9 cellular contexts compared by ENCODE assay signal in genomic region chrX:140733766-140734342, GRCh38. TPM values are rescaled to one million over a fixed set of nuclear protein-coding genes. Genes with fewer than 3 reads are reported as not detected.
DNase-seq lines count a peak whose midpoint lies in the region; ATAC-seq and TF ChIP-seq lines count a peak whose summit lies in the region.
"Had no signal": no experiment of that assay in that cellular context is flagged by ENCODE, and none has a peak within 500 bp of the region (broad histone marks: within the 10 kb centered on the region; RNA-seq: fewer than 3 reads in every experiment).

No MANE protein-coding gene starts in this region.

- no peaks in the 10 kb centered on the region for H4K20me1 ChIP-seq in mammary epithelial cell (ENCODE audit: insufficient read depth, low read length)

- H3K9me3 Mint-ChIP-seq in CD14-positive monocyte (no peaks in the 10 kb centered on the region), T-cell (no peaks in the 10 kb centered on the region)
- H3K9me3 Mint-ChIP-seq in activated T-helper 2 cell treated with anti-CD3 and anti-CD28 coated beads, Interferon-gamma antibody, Interleukin-2, Interleukin-4, amounts not matched to agents 10 μg/mL and 5 μg/mL and 100 μg/mL, durations not matched to agents 14 hours and 24 hours and 36 hours: no peaks in the 10 kb centered on the region

- intact Hi-C loops in CD14-positive monocyte (cut with micrococcal nuclease) (no loop called here), mammary epithelial cell (cut with micrococcal nuclease) (loop anchor here (1.0 to 10.0 kb wide), 5 partner anchors 59 to 683 kb away; no protein-coding TSS in a partner anchor), left lung (cut with DNase I) (no loop called here)
- intact Hi-C loops in activated T-helper 2 cell treated with anti-CD3 and anti-CD28 coated beads, Interferon-gamma antibody, Interleukin-2, Interleukin-4, amounts not matched to agents 10 μg/mL and 5 μg/mL and 100 μg/mL, durations not matched to agents 14 hours and 24 hours and 36 hours (cut with micrococcal nuclease): no loop called here

- H3K4me1 ChIP-seq in mammary epithelial cell (ENCODE audit: insufficient read depth, low read length) (no peaks in the 10 kb centered on the region), left lung (no peaks in the 10 kb centered on the region)

- H3K27ac ChIP-seq in mammary epithelial cell (ENCODE audit: insufficient read depth, low read depth, low read length): no peak overlapping the region
- no peak overlapping the region for H3K27ac ChIP-seq in left lung
- H3K27ac ChIP-seq: neutrophil had no signal

- H3K36me3 Mint-ChIP-seq in CD14-positive monocyte (no peaks in the 10 kb centered on the region), T-cell (no peaks in the 10 kb centered on the region)
- H3K36me3 Mint-ChIP-seq in activated T-helper 2 cell treated with anti-CD3 and anti-CD28 coated beads, Interferon-gamma antibody, Interleukin-2, Interleukin-4, amounts not matched to agents 10 μg/mL and 5 μg/mL and 100 μg/mL, durations not matched to agents 14 hours and 24 hours and 36 hours (ENCODE audit: low read depth): no peaks in the 10 kb centered on the region

- no peak overlapping the region for H3K27ac Mint-ChIP-seq in CD14-positive monocyte
- no peak overlapping the region for H3K27ac Mint-ChIP-seq in T-cell
- H3K27ac Mint-ChIP-seq in activated T-helper 2 cell treated with anti-CD3 and anti-CD28 coated beads, Interferon-gamma antibody, Interleukin-2, Interleukin-4, amounts not matched to agents 10 μg/mL and 5 μg/mL and 100 μg/mL, durations not matched to agents 14 hours and 24 hours and 36 hours: no peak overlapping the region

- no peak overlapping the region for H2AFZ ChIP-seq in mammary epithelial cell (ENCODE audit: low read depth, low read length)

- no peak overlapping the region for H3K4me2 ChIP-seq in mammary epithelial cell (ENCODE audit: insufficient read depth, low read depth, low read length)

- in situ Hi-C loops in GM13977 (cut with MboI; ENCODE audit: low pct_unique_long_range_greater_than_20kb, low sequenced_read_pairs, unreplicated experiment): no loop called here
- in situ Hi-C loops in mammary epithelial cell (cut with MboI; ENCODE audit: low sequenced_read_pairs in 2 of 2): loop anchor here in 1 of 2 donors (25.0 kb wide), 1 partner anchor 672 kb away; no protein-coding TSS in a partner anchor

- CTCF ChIA-PET in mammary epithelial cell (lab: Charles Lee; ENCODE audit: low non-redundant PET) (no interaction called here), T-cell (lab: Charles Lee) (no interaction called here)

- DNase-seq in CD14-positive monocyte (ENCODE audit: low spot score) (no peak), GM13977 (ENCODE audit: low spot score) (peak; percentile 42), NCI-H524 (lab: John Stamatoyannopoulos, UW) (peak; percentile 8 to 52), mammary epithelial cell (peak; percentile 25), left lung (no peak), T-cell (no peak)
- no peak for DNase-seq in activated T-helper 2 cell treated with anti-CD3 and anti-CD28 coated beads, Interferon-gamma antibody, Interleukin-2, Interleukin-4, amounts not matched to agents 10 μg/mL and 5 μg/mL and 100 μg/mL, durations not matched to agents 14 hours and 24 hours and 36 hours (ENCODE audit: low spot score)

- ATAC-seq in HG02970 (IDR thresholded peaks at IDR 0.05; ENCODE audit: low FRiP score, unreplicated experiment): peak; percentile 69
- peak; percentile 94 for ATAC-seq in left lung
- ATAC-seq in T-cell (replicated peaks in 1 of 4): no peak

- H3K4me1 Mint-ChIP-seq in CD14-positive monocyte: no peaks in the 10 kb centered on the region
- H3K4me1 Mint-ChIP-seq in T-cell: no peaks in the 10 kb centered on the region
- H3K4me1 Mint-ChIP-seq in activated T-helper 2 cell treated with anti-CD3 and anti-CD28 coated beads, Interferon-gamma antibody, Interleukin-2, Interleukin-4, amounts not matched to agents 10 μg/mL and 5 μg/mL and 100 μg/mL, durations not matched to agents 14 hours and 24 hours and 36 hours (ENCODE audit: low read depth): no peaks in the 10 kb centered on the region

- H3K36me3 ChIP-seq in mammary epithelial cell (ENCODE audit: insufficient read depth, low read length) (no peaks in the 10 kb centered on the region), left lung (no peaks in the 10 kb centered on the region)
- H3K36me3 ChIP-seq: neutrophil had no signal

- H3K27me3 Mint-ChIP-seq in CD14-positive monocyte (ENCODE audit: low read depth in 3 of 3) (peaks cover 0 to 5% (median 1%) of the 10 kb centered on the region in 3 donors), T-cell (peaks cover 0 to 4% of the 10 kb centered on the region in 2 donors)
- H3K27me3 Mint-ChIP-seq in activated T-helper 2 cell treated with anti-CD3 and anti-CD28 coated beads, Interferon-gamma antibody, Interleukin-2, Interleukin-4, amounts not matched to agents 10 μg/mL and 5 μg/mL and 100 μg/mL, durations not matched to agents 14 hours and 24 hours and 36 hours (ENCODE audit: low read depth): no peaks in the 10 kb centered on the region

- H3K27me3 ChIP-seq in mammary epithelial cell (ENCODE audit: insufficient read depth, low read length): no peaks in the 10 kb centered on the region
- H3K27me3 ChIP-seq in left lung: no peaks in the 10 kb centered on the region
- H3K27me3 ChIP-seq: neutrophil had no signal

- BruUV-seq in mammary epithelial cell (replicated peaks; lab: Mats Ljungman, UMichigan): no TSS peak

- H3K4me3 Mint-ChIP-seq in CD14-positive monocyte: no peak overlapping the region
- no peak overlapping the region for H3K4me3 Mint-ChIP-seq in T-cell
- H3K4me3 Mint-ChIP-seq in activated T-helper 2 cell treated with anti-CD3 and anti-CD28 coated beads, Interferon-gamma antibody, Interleukin-2, Interleukin-4, amounts not matched to agents 10 μg/mL and 5 μg/mL and 100 μg/mL, durations not matched to agents 14 hours and 24 hours and 36 hours (ENCODE audit: low read depth): no peak overlapping the region

- peaks cover 3% of the 10 kb centered on the region for H3K9me3 ChIP-seq in mammary epithelial cell (replicated peaks; ENCODE audit: insufficient read depth, low read length)
- no peaks in the 10 kb centered on the region for H3K9me3 ChIP-seq in left lung
- H3K9me3 ChIP-seq: neutrophil had no signal

- POLR2A ChIA-PET in T-cell (lab: Charles Lee): no interaction called here

- no peak overlapping the region for H3K9ac ChIP-seq in mammary epithelial cell (ENCODE audit: insufficient read depth, low read length)

- no peaks in the 10 kb centered on the region for H3K79me2 ChIP-seq in mammary epithelial cell (ENCODE audit: insufficient read depth, low read length)

- TF ChIP-seq CTCF in CD14-positive monocyte (IDR thresholded peaks at IDR 0.05) (peak; percentile 62), GM13977 (IDR thresholded peaks at IDR 0.05; ENCODE audit: extremely low read depth, insufficient read depth, missing control alignments) (peak; percentile 80), mammary epithelial cell (conservative IDR thresholded peaks at IDR 0.05 in 1 of 2, IDR thresholded peaks at IDR 0.05 in 1 of 2; ENCODE audit: extremely low read depth in 1 of 2, insufficient read depth in 1 of 2, low read depth in 1 of 2, low read length in 2 of 2) (peak; percentile 83), left lung (IDR thresholded peaks at IDR 0.05) (peak; percentile 39 to 61)

- dilution Hi-C loops in mammary epithelial cell (cut with HindIII; ENCODE audit: low sequenced_read_pairs): no loop called here

- WGBS in mammary epithelial cell (ENCODE audit: low coverage, missing lambda C conversion rate): 18% methylated on average over 10 of the region's 10 CpGs

- H3K4me3 ChIP-seq in mammary epithelial cell (replicated peaks in 1 of 3; ENCODE audit: insufficient read depth in 1 of 3, low read depth in 2 of 3, low read length in 3 of 3) (no peak overlapping the region), left lung (no peak overlapping the region)

RNA-seq across cellular contexts. Expression of gene LINC00632, which starts 24.3 kb away (rescaled TPM):
- polyA plus RNA-seq in CD14-positive monocyte (not detected), mammary epithelial cell (0.02 TPM)
- total RNA-seq in mammary epithelial cell (under 1 TPM in 1 of 2 donors, not detected in 1; under 0.01 TPM), left lung (100 to 1,000 TPM; 159 to 458 TPM), T-cell (1 to 10 TPM; 1.2 to 7.3 (median 1.7) TPM)
- not detected for polyA minus RNA-seq in mammary epithelial cell
- 3.1 and 3.3 TPM in 2 replicates for total RNA-seq in activated T-helper 2 cell treated with anti-CD3 and anti-CD28 coated beads, Interferon-gamma antibody, Interleukin-2, Interleukin-4, amounts not matched to agents 10 μg/mL and 5 μg/mL and 100 μg/mL, durations not matched to agents 14 hours and 24 hours and 36 hours

Comparison
In these comparisons a context has a peak if more than half of its experiments do, and no peak if none do; other contexts are left out.
1. DNase-seq: peak in GM13977 (single experiment), NCI-H524 (2 of 2) and mammary epithelial cell (single experiment); none in CD14-positive monocyte (single experiment), left lung (0 of 2), T-cell (0 of 34) and activated T-helper 2 cell treated with anti-CD3 and anti-CD28 coated beads, Interferon-gamma antibody, Interleukin-2, Interleukin-4, amounts not matched to agents 10 μg/mL and 5 μg/mL and 100 μg/mL, durations not matched to agents 14 hours and 24 hours and 36 hours (single experiment).
2. ATAC-seq: peak in HG02970 (single experiment) and left lung (single experiment); none in T-cell (0 of 4).
3. RNA of gene LINC00632, which starts 24.3 kb away (total RNA-seq): 159 to 458 TPM in left lung; 3.1 to 3.3 TPM in activated T-helper 2 cell treated with anti-CD3 and anti-CD28 coated beads, Interferon-gamma antibody, Interleukin-2, Interleukin-4, amounts not matched to agents 10 μg/mL and 5 μg/mL and 100 μg/mL, durations not matched to agents 14 hours and 24 hours and 36 hours, 1.2 to 7.3 TPM in T-cell and under 0.01 TPM in mammary epithelial cell; every median in the first group is over 10 times any median in the second.
4. Peak in every context shown above with its lines, with median percentiles within 50 percentile points of each other: CTCF ChIP-seq.